In genomic region chr1:211536606-211537005, GRCh38 we compare ENCODE assay signal across 8 cellular contexts. TPM values are rescaled to one million over a fixed set of nuclear protein-coding genes. Genes with fewer than 3 reads are reported as not detected.
"Had no signal": no experiment of that assay in that cellular context is flagged by ENCODE, and none has a peak within 500 bp of the region (broad histone marks: within the 10 kb centered on the region; RNA-seq: fewer than 3 reads in every experiment).

No MANE protein-coding gene starts in this region.

- H3K4me3 ChIP-seq: GM23248, K562 had no signal

- DNase-seq: GOT3, H9, HCEC 1CT, KG1 had no signal

- H3K9ac ChIP-seq: GM23248 had no signal

- H3K27ac ChIP-seq: GM23248 had no signal

- H2AFZ ChIP-seq: GM23248 had no signal

RNA-seq across cellular contexts. Expression of gene RD3, which starts 44.6 kb away (rescaled TPM):
- total RNA-seq: GM23248, H9, HT-29, IMR-90, K562 had no signal
- polyA plus RNA-seq: GM23248, IMR-90, K562 had no signal
